In the genomic region with DNA sequence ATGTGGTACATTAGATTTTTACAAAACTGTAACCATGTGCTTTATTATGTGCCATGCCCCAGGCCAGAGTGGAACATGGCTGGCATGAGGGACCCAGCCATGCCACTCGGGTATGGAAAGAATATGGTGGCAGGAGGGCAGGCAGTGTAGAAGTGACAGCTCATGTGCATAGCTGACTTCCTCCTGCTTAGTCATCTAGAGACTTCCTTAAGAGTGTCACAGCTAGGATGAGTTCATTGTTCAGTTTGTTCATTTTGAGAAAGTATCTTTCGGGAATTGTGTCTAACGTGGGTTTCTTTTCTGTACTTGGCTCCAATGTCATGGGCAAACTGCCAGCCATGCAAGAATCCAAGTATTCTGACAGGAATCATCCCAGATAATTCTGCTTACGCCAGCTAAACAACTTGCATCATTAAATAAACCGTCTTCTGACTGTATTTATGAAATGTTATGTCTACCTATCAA, we compare ENCODE assay signal across 8 cellular contexts.
DNase-seq lines count a peak whose midpoint lies in the region; ATAC-seq and TF ChIP-seq lines count a peak whose summit lies in the region.

No MANE protein-coding gene starts in this region.

- H3K4me1 ChIP-seq in upper lobe of right lung (peaks cover 55% of the 10 kb centered on the region), HAP-1 (peaks cover 6% of the 10 kb centered on the region)

- ATAC-seq in GM19452 (IDR thresholded peaks at IDR 0.05; ENCODE audit: unreplicated experiment) = peak; percentile 78
- peak; percentile 84 for ATAC-seq in HG03565 (IDR thresholded peaks at IDR 0.05; ENCODE audit: unreplicated experiment)
- ATAC-seq in upper lobe of right lung = peak; percentile 78

- H3K27me3 ChIP-seq in upper lobe of right lung = no peaks in the 10 kb centered on the region
- no peaks in the 10 kb centered on the region for H3K27me3 ChIP-seq in HAP-1 (ENCODE audit: low read depth)

- no peak overlapping the region for H3K4me3 ChIP-seq in upper lobe of right lung
- H3K4me3 ChIP-seq in HAP-1 = no peak overlapping the region

- no peaks in the 10 kb centered on the region for H3K9me3 ChIP-seq in upper lobe of right lung
- no peaks in the 10 kb centered on the region for H3K9me3 ChIP-seq in HAP-1

- peak overlapping the region; percentile 39 for H3K27ac ChIP-seq in upper lobe of right lung

- in situ Hi-C loops in HAP-1 (cut with MboI; ENCODE audit: low sequenced_read_pairs) = no loop called here

- H3K36me3 ChIP-seq in upper lobe of right lung (peaks cover 40% of the 10 kb centered on the region), HAP-1 (replicated peaks) (peaks cover 3% of the 10 kb centered on the region; the same call in 1 of the 2 replicates)

- DNase-seq in amniotic epithelial cell (ENCODE audit: low read depth) (peak; percentile 93), lung microvascular endothelial cell (ENCODE audit: low read depth in 2 of 2) (peak; percentile 49 to 88), upper lobe of right lung (no peak), activated gamma-delta T cell treated with Interleukin-2 at 50 U/mL for 16 hours (no peak), cerebellum (ENCODE audit: low spot score) (no peak), HAP-1 (ENCODE audit: low spot score in 2 of 2) (no peak)

- TF ChIP-seq CTCF in upper lobe of right lung (IDR thresholded peaks at IDR 0.05) = no peak

- intact Hi-C loops in upper lobe of right lung (cut with DNase I) = no loop called here

Comparison
In these comparisons a context has a peak if more than half of its experiments do, and no peak if none do; other contexts are left out.
1. DNase-seq: peak in amniotic epithelial cell (single experiment) and lung microvascular endothelial cell (2 of 2); none in upper lobe of right lung (single experiment), activated gamma-delta T cell treated with Interleukin-2 at 50 U/mL for 16 hours (single experiment), cerebellum (single experiment) and HAP-1 (0 of 2).
2. Peak in every context shown above with its lines, with median percentiles within 50 percentile points of each other: ATAC-seq.